ENCODE assay signal across 28 cellular contexts in the genomic region with DNA sequence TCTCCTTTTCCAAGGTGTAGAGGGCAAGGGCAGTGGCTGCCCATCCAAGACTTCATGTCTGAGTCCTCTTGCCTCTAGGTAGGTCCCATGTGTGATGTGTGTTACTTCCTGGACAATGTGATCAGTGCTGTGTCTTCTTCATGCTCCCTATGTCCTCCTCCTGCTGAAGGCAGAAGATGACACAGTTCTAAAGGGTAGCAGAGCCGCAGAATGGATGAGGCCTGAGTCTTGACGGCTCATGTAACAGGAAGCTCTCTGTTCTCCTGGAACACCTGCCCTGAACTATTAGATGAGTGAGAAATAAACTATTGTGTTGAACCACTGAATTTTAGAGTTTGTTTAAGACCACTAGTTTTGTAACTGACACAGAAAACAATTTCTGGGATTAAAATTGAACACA.
DNase-seq lines count a peak whose midpoint lies in the region; ATAC-seq and TF ChIP-seq lines count a peak whose summit lies in the region.
"Had no signal": no experiment of that assay in that cellular context is flagged by ENCODE, and none has a peak within 500 bp of the region (broad histone marks: within the 10 kb centered on the region; RNA-seq: fewer than 3 reads in every experiment).

No MANE protein-coding gene starts in this region.

- no peak overlapping the region for H4K12ac ChIP-seq in trophoblast cell (ENCODE audit: low read depth, low read length)

- no peak overlapping the region for H3K4me3 ChIP-seq in trophoblast cell (ENCODE audit: low read depth, low read length)
- H3K4me3 ChIP-seq: Peyer's patch, skin epidermis, thyroid gland had no signal

- no peaks in the 10 kb centered on the region for H3K27me3 Mint-ChIP-seq in glutamatergic neuron (ENCODE audit: unreplicated experiment)
- H3K27me3 Mint-ChIP-seq: dendritic cell treated with granulocyte-macrophage colony-stimulating factor and Interleukin-4, amounts not matched to agents 40 ng/mL and 50 ng/mL, for 4 days had no signal

- H3K4me2 ChIP-seq in trophoblast cell (ENCODE audit: low read length), result no peak overlapping the region

- peaks cover 2% of the 10 kb centered on the region for H3K79me1 ChIP-seq in trophoblast cell (ENCODE audit: low read length)

- peaks cover 0 to 3% of the 10 kb centered on the region in 2 experiments for H3K4me1 ChIP-seq in trophoblast cell (ENCODE audit: control insufficient read depth in 1 of 2, insufficient read depth in 2 of 2, low read length in 2 of 2)
- H3K4me1 ChIP-seq: Peyer's patch had no signal

- H3K23ac ChIP-seq in trophoblast cell (ENCODE audit: low read length), result no peak overlapping the region

- no peaks in the 10 kb centered on the region for H3K4me1 Mint-ChIP-seq in glutamatergic neuron (ENCODE audit: low read depth, unreplicated experiment)
- H3K4me1 Mint-ChIP-seq: activated CD4-positive, alpha-beta T cell treated with anti-CD3 and anti-CD28 coated beads for 36 hours; naive B cell; stimulated activated naive CD8-positive, alpha-beta T cell treated with anti-CD3 and anti-CD28 coated beads, Interleukin-15, amount 100 ng/mL, for 72 hours; T-helper 17 cell had no signal

- H3K4me3 Mint-ChIP-seq in glutamatergic neuron (ENCODE audit: unreplicated experiment), result no peak overlapping the region
- H3K4me3 Mint-ChIP-seq: activated CD4-positive, alpha-beta T cell treated with anti-CD3 and anti-CD28 coated beads for 36 hours; dendritic cell treated with granulocyte-macrophage colony-stimulating factor and Interleukin-4, amounts not matched to agents 40 ng/mL and 50 ng/mL, for 4 days; naive B cell; stimulated activated naive CD8-positive, alpha-beta T cell treated with anti-CD3 and anti-CD28 coated beads, Interleukin-15, amount 100 ng/mL, for 72 hours; T-helper 17 cell had no signal

- H3K27ac Mint-ChIP-seq in glutamatergic neuron (ENCODE audit: unreplicated experiment), result no peak overlapping the region
- H3K27ac Mint-ChIP-seq: activated CD4-positive, alpha-beta T cell treated with anti-CD3 and anti-CD28 coated beads for 36 hours; dendritic cell treated with granulocyte-macrophage colony-stimulating factor and Interleukin-4, amounts not matched to agents 40 ng/mL and 50 ng/mL, for 4 days; naive B cell; stimulated activated naive CD8-positive, alpha-beta T cell treated with anti-CD3 and anti-CD28 coated beads, Interleukin-15, amount 100 ng/mL, for 72 hours; T-helper 17 cell had no signal

- H3K18ac ChIP-seq in trophoblast cell (ENCODE audit: low read length), result no peak overlapping the region

- H2AFZ ChIP-seq in trophoblast cell (ENCODE audit: insufficient read depth, low read length, poor library complexity), result no peak overlapping the region

- H3K27ac ChIP-seq in epithelial cell of prostate (peak overlapping the region; percentile 95), trophoblast cell (ENCODE audit: low read depth, low read length) (no peak overlapping the region)
- H3K27ac ChIP-seq: Peyer's patch, thyroid gland had no signal

- DNase-seq in COLO668 (lab: John Stamatoyannopoulos, UW; ENCODE audit: unreplicated experiment), result peak; percentile 50
- peak; percentile 16 for DNase-seq in DMS53 treated with DMSO at 0.1 percent for 48 hours (lab: John Stamatoyannopoulos, UW; ENCODE audit: unreplicated experiment)
- no peak for DNase-seq in epithelial cell of prostate (ENCODE audit: low read depth, low spot score)
- no peak for DNase-seq in trophoblast cell
- no peak for DNase-seq in glutamatergic neuron
- no peak for DNase-seq in COLO829 (ENCODE audit: low spot score)
- DNase-seq: activated CD4-positive, alpha-beta T cell treated with anti-CD3 and anti-CD28 coated beads for 36 hours; activated effector memory CD4-positive, alpha-beta T cell treated with anti-CD3 and anti-CD28 coated beads, Interleukin-2, amount 50 U/mL, for 16 hours; activated T-cell treated with anti-CD3 and anti-CD28 coated beads for 4 hours; central memory CD4-positive, alpha-beta T cell; DMS79 treated with DMSO at 0.1 percent for 48 hours; HCEC 1CT; KBM-7; mesendoderm; MM.1S; naive B cell; NCI-H1436 treated with DMSO at 0.1 percent for 48 hours; NCI-H526 treated with DMSO at 0.1 percent for 48 hours; Peyer's patch; stimulated activated CD4-positive, alpha-beta T cell treated with anti-CD3 and anti-CD28 coated beads, Interleukin-1b, Interleukin-23, amount 100 ng/mL, for 48 hours; stimulated activated CD8-positive, alpha-beta memory T cell treated with anti-CD3 and anti-CD28 coated beads, Interleukin-4, amount 100 ng/mL, for 48 hours; stimulated activated naive CD8-positive, alpha-beta T cell treated with anti-CD3 and anti-CD28 coated beads, Interleukin-15, amount 100 ng/mL, for 72 hours; T-helper 17 cell had no signal

- no peaks in the 10 kb centered on the region for H3K27me3 ChIP-seq in trophoblast cell (ENCODE audit: insufficient read depth, low read length)
- H3K27me3 ChIP-seq: Peyer's patch, thyroid gland had no signal

- no peaks in the 10 kb centered on the region for H3K36me3 Mint-ChIP-seq in glutamatergic neuron (ENCODE audit: unreplicated experiment)
- H3K36me3 Mint-ChIP-seq: naive B cell had no signal

- no peaks in the 10 kb centered on the region for H3K9me3 Mint-ChIP-seq in glutamatergic neuron (ENCODE audit: unreplicated experiment)
- H3K9me3 Mint-ChIP-seq: dendritic cell treated with granulocyte-macrophage colony-stimulating factor and Interleukin-4, amounts not matched to agents 40 ng/mL and 50 ng/mL, for 4 days; naive B cell; stimulated activated naive CD8-positive, alpha-beta T cell treated with anti-CD3 and anti-CD28 coated beads, Interleukin-15, amount 100 ng/mL, for 72 hours had no signal

- no peak overlapping the region for H2BK120ac ChIP-seq in trophoblast cell (ENCODE audit: insufficient read depth, low read length, poor library complexity)

- H3K14ac ChIP-seq in trophoblast cell (ENCODE audit: low read length), result peak overlapping the region; percentile 35

- H2BK5ac ChIP-seq in trophoblast cell (ENCODE audit: low read depth, low read length, poor library complexity), result peak overlapping the region; percentile 21

- H3K79me2 ChIP-seq in trophoblast cell (ENCODE audit: control insufficient read depth, insufficient read depth, low read length, poor library complexity), result no peaks in the 10 kb centered on the region

- H2BK12ac ChIP-seq in trophoblast cell (ENCODE audit: low read length), result peak overlapping the region; percentile 46

- WGBS in trophoblast cell (ENCODE audit: extremely low coverage, insufficient coverage, insufficient read length), result no CpG with 5 or more reads among the region's 2 CpGs

- H3K9me3 ChIP-seq in trophoblast cell (ENCODE audit: insufficient read depth, low read depth, low read length), result no peaks in the 10 kb centered on the region
- H3K9me3 ChIP-seq: Peyer's patch, thyroid gland had no signal

- no peak for ATAC-seq in GM21529 (IDR thresholded peaks at IDR 0.05; ENCODE audit: unreplicated experiment)
- ATAC-seq: activated CD4-positive, alpha-beta T cell treated with anti-CD3 and anti-CD28 coated beads for 36 hours; left lobe of liver; stimulated activated naive CD8-positive, alpha-beta T cell treated with anti-CD3 and anti-CD28 coated beads, Interleukin-15, amount 100 ng/mL, for 72 hours; T-helper 17 cell had no signal

- H3K4ac ChIP-seq in trophoblast cell (ENCODE audit: low read depth, low read length), result no peak overlapping the region

- TF ChIP-seq CTCF in glutamatergic neuron (IDR thresholded peaks at IDR 0.05; ENCODE audit: partially characterized antibody, unreplicated experiment), result no peak

- peak overlapping the region; percentile 44 for H2AK5ac ChIP-seq in trophoblast cell (ENCODE audit: low read length)

- H3K36me3 ChIP-seq in trophoblast cell (ENCODE audit: control insufficient read depth in 1 of 2, insufficient read depth in 2 of 2, low read length in 2 of 2), result peaks cover 0 to 2% of the 10 kb centered on the region in 2 experiments
- H3K36me3 ChIP-seq: Peyer's patch, thyroid gland had no signal

- no peak overlapping the region for H3K9ac ChIP-seq in trophoblast cell (ENCODE audit: low read length)

- peak overlapping the region; percentile 70 for H4K91ac ChIP-seq in trophoblast cell (ENCODE audit: low read depth, low read length)

- no peak overlapping the region for H4K8ac ChIP-seq in trophoblast cell (ENCODE audit: low read depth, low read length)

Comparison
In these comparisons a context has a peak if more than half of its experiments do, and no peak if none do; other contexts are left out.
1. DNase-seq: peak in COLO668 (single experiment) and DMS53 treated with DMSO at 0.1 percent for 48 hours (single experiment); none in epithelial cell of prostate (single experiment), trophoblast cell (0 of 2), glutamatergic neuron (single experiment) and COLO829 (single experiment).